Comparison of ENCODE assay signal across 8 cellular contexts in genomic region chr11:130068546-130068985, GRCh38. TPM values are rescaled to one million over a fixed set of nuclear protein-coding genes. Genes with fewer than 3 reads are reported as not detected.
DNase-seq lines count a peak whose midpoint lies in the region; ATAC-seq and TF ChIP-seq lines count a peak whose summit lies in the region.

No MANE protein-coding gene starts in this region.

- no peaks in the 10 kb centered on the region for H3K9me3 Mint-ChIP-seq in activated CD4-positive, alpha-beta T cell treated with anti-CD3 and anti-CD28 coated beads for 36 hours (ENCODE audit: low read depth)

- H3K4me3 ChIP-seq in adrenal gland (peak overlapping the region in 2 of 4 donors; percentile 62 to 98), suprapubic skin (peak overlapping the region; percentile 70)

- no peak for TF ChIP-seq EP300 in suprapubic skin (IDR thresholded peaks at IDR 0.05)

- no peak for DNase-seq in activated CD4-positive, alpha-beta T cell treated with anti-CD3 and anti-CD28 coated beads for 36 hours
- no peak for DNase-seq in activated CD4-positive, alpha-beta T cell treated with anti-CD3 and anti-CD28 coated beads, Interleukin-2, amount 50 U/mL, for 1 hour
- DNase-seq in adrenal gland = no peak
- DNase-seq in left colon = no peak
- no peak for DNase-seq in suprapubic skin (ENCODE audit: low spot score in 2 of 2)
- DNase-seq in stimulated activated CD4-positive, alpha-beta T cell treated with anti-CD3 and anti-CD28 coated beads, Interleukin-4, amount 100 ng/mL, for 4 hours = no peak

- TF ChIP-seq POLR2A in adrenal gland (IDR thresholded peaks at IDR 0.05) (no peak), suprapubic skin (IDR thresholded peaks at IDR 0.05) (no peak)

- H3K4me1 Mint-ChIP-seq in activated CD4-positive, alpha-beta T cell treated with anti-CD3 and anti-CD28 coated beads for 36 hours = peaks cover 22% of the 10 kb centered on the region

- H3K4me1 ChIP-seq in adrenal gland (replicated peaks in 1 of 2) (peaks cover 7 to 16% of the 10 kb centered on the region in 2 donors), suprapubic skin (peaks cover 55% of the 10 kb centered on the region)

- H3K27me3 ChIP-seq in adrenal gland = no peaks in the 10 kb centered on the region
- H3K27me3 ChIP-seq in suprapubic skin = no peaks in the 10 kb centered on the region

- intact Hi-C loops in activated CD4-positive, alpha-beta T cell treated with anti-CD3 and anti-CD28 coated beads for 36 hours (cut with DNase I, micrococcal nuclease) = loop anchor here (2.0 to 5.0 kb wide), 3 partner anchors 50 to 849 kb away; partner anchors contain the start of gene SNX19 (in 1 of the 2)
- intact Hi-C loops in adrenal gland (cut with DNase I) = no loop called here
- intact Hi-C loops in left colon (cut with DNase I, micrococcal nuclease) = no loop called here

- H3K9me3 ChIP-seq in adrenal gland (replicated peaks in 1 of 3) = no peaks in the 10 kb centered on the region
- H3K9me3 ChIP-seq in suprapubic skin = no peaks in the 10 kb centered on the region

- H3K36me3 ChIP-seq in adrenal gland (replicated peaks in 1 of 2) = no peaks in the 10 kb centered on the region
- H3K36me3 ChIP-seq in suprapubic skin = no peaks in the 10 kb centered on the region

- H3K27me3 Mint-ChIP-seq in activated CD4-positive, alpha-beta T cell treated with anti-CD3 and anti-CD28 coated beads for 36 hours = peaks cover 14% of the 10 kb centered on the region

- peak in 1 of 6 experiments; percentile 16 for TF ChIP-seq CTCF in adrenal gland (IDR thresholded peaks at IDR 0.05)
- TF ChIP-seq CTCF in suprapubic skin (IDR thresholded peaks at IDR 0.05) = no peak

- no peak for ATAC-seq in activated CD4-positive, alpha-beta T cell treated with anti-CD3 and anti-CD28 coated beads for 36 hours
- ATAC-seq in left colon = peak; percentile 17
- ATAC-seq in GM21423 (IDR thresholded peaks at IDR 0.05; ENCODE audit: unreplicated experiment) = no peak
- no peak for ATAC-seq in GM18519 (IDR thresholded peaks at IDR 0.05; ENCODE audit: low FRiP score, unreplicated experiment)

- CTCF ChIA-PET in activated CD4-positive, alpha-beta T cell treated with anti-CD3 and anti-CD28 coated beads for 36 hours (lab: Charles Lee) = no interaction called here

- no peaks in the 10 kb centered on the region for H3K36me3 Mint-ChIP-seq in activated CD4-positive, alpha-beta T cell treated with anti-CD3 and anti-CD28 coated beads for 36 hours (ENCODE audit: low read depth)

- H3K4me3 Mint-ChIP-seq in activated CD4-positive, alpha-beta T cell treated with anti-CD3 and anti-CD28 coated beads for 36 hours = peak overlapping the region; percentile 84

- 33 to 41% (median 37%) methylated on average over 18 of the region's 18 CpGs for WGBS in adrenal gland, 4 donors
- WGBS in suprapubic skin = 31% methylated on average over 18 of the region's 18 CpGs

- peak overlapping the region; percentile 79 to 96 (median 95) for H3K27ac ChIP-seq in adrenal gland
- H3K27ac ChIP-seq in suprapubic skin = peak overlapping the region; percentile 91

- H3K27ac Mint-ChIP-seq in activated CD4-positive, alpha-beta T cell treated with anti-CD3 and anti-CD28 coated beads for 36 hours = peak overlapping the region; percentile 91

- POLR2A ChIA-PET in activated CD4-positive, alpha-beta T cell treated with anti-CD3 and anti-CD28 coated beads for 36 hours (lab: Charles Lee) = no interaction called here

RNA-seq across cellular contexts. Expression of gene APLP2, which starts 1.1 kb away (rescaled TPM):
- 10 to 100 TPM; 34.6 to 40.2 TPM for total RNA-seq in activated CD4-positive, alpha-beta T cell treated with anti-CD3 and anti-CD28 coated beads for 36 hours
- 100 to 1,000 TPM; 217 to 374 (median 307) TPM for total RNA-seq in adrenal gland
- polyA plus RNA-seq in adrenal gland = 100 to 1,000 TPM in 1 of 3 donors, 10 to 100 TPM in 2; 85.0 to 237 (median 95.6) TPM
- total RNA-seq in left colon = 100 to 1,000 TPM; 349 to 496 TPM
- 100 to 1,000 TPM; 150 to 237 (median 174) TPM for total RNA-seq in suprapubic skin

Comparison
In these comparisons a context has a peak if more than half of its experiments do, and no peak if none do; other contexts are left out.
1. intact Hi-C loops: an anchor here in activated CD4-positive, alpha-beta T cell treated with anti-CD3 and anti-CD28 coated beads for 36 hours (2.0 to 5.0 kb wide); none called in adrenal gland and left colon.